Comparison of ENCODE assay signal across 32 cellular contexts in genomic region chr15:85097706-85098105, GRCh38.
DNase-seq lines count a peak whose midpoint lies in the region; ATAC-seq, FAIRE-seq and TF ChIP-seq lines count a peak whose summit lies in the region.
"Had no signal": no experiment of that assay in that cellular context is flagged by ENCODE, and none has a peak within 500 bp of the region (broad histone marks: within the 10 kb centered on the region; RNA-seq: fewer than 3 reads in every experiment).

No MANE protein-coding gene starts in this region.

- peak; percentile 37 for DNase-seq in HCEC 1CT
- DNase-seq in astrocyte (ENCODE audit: low read depth): peak; percentile 56
- peak; percentile 43 for DNase-seq in fibroblast of the aortic adventitia (ENCODE audit: low read depth)
- DNase-seq in small intestine: peak; percentile 71
- DNase-seq in GM19238 (ENCODE audit: insufficient read length, low spot score): no peak
- no peak for DNase-seq in smooth muscle cell (lab: John Stamatoyannopoulos, UW; ENCODE audit: unreplicated experiment)
- DNase-seq in NCI-H526 (lab: John Stamatoyannopoulos, UW): no peak
- DNase-seq: ACHN; activated CD4-positive, alpha-beta T cell treated with anti-CD3 and anti-CD28 coated beads for 36 hours; anterior cingulate cortex; BE2C; CD8-positive, alpha-beta T cell; central memory CD4-positive, alpha-beta T cell; dermis blood vessel endothelial cell; DMS 273 treated with DMSO at 0.1 percent for 48 hours; hypothalamus; left colon; MM.1S; NCI-H2029 treated with DMSO at 0.1 percent for 48 hours; NCI-H2227 treated with DMSO at 0.1 percent for 48 hours; NCI-H69; ovary; PC-9; SIG-M5; stimulated activated naive CD4-positive, alpha-beta T cell had no signal

- H3K27me3 ChIP-seq in astrocyte (ENCODE audit: insufficient read depth, low read length) (no peaks in the 10 kb centered on the region), small intestine (ENCODE audit: control insufficient read depth in 2 of 2, insufficient read depth in 2 of 2, low read length in 2 of 2) (no peaks in the 10 kb centered on the region), smooth muscle cell (ENCODE audit: low read depth) (no peaks in the 10 kb centered on the region)
- H3K27me3 ChIP-seq: BE2C, esophagus muscularis mucosa, gastroesophageal sphincter, ovary had no signal

- no peaks in the 10 kb centered on the region for H3F3A ChIP-seq in smooth muscle cell (ENCODE audit: low read depth)

- H3K79me2 ChIP-seq in astrocyte (ENCODE audit: insufficient read depth, low read length) (no peaks in the 10 kb centered on the region), smooth muscle cell (ENCODE audit: low read depth) (no peaks in the 10 kb centered on the region)

- H3K4me3 Mint-ChIP-seq in astrocyte (ENCODE audit: unreplicated experiment): no peak overlapping the region
- H3K4me3 Mint-ChIP-seq: activated CD4-positive, alpha-beta T cell treated with anti-CD3 and anti-CD28 coated beads for 36 hours; activated naive CD4-positive, alpha-beta T cell treated with anti-CD3 and anti-CD28 coated beads, Interleukin-2, amount 50 U/mL, for 24 hours; CD8-positive, alpha-beta T cell had no signal

- H3K4me1 ChIP-seq in astrocyte (ENCODE audit: insufficient read depth, low read length) (peaks cover 5% of the 10 kb centered on the region), small intestine (ENCODE audit: control insufficient read depth in 2 of 2, insufficient read depth in 1 of 2, low read depth in 1 of 2, low read length in 1 of 2) (peaks cover 0 to 6% of the 10 kb centered on the region in 2 donors), smooth muscle cell (ENCODE audit: low read depth) (no peaks in the 10 kb centered on the region)
- H3K4me1 ChIP-seq: BE2C, esophagus muscularis mucosa, gastroesophageal sphincter had no signal

- TF ChIP-seq CTCF in astrocyte (IDR thresholded peaks at IDR 0.05; ENCODE audit: insufficient read depth, low read depth, low read length): no peak
- TF ChIP-seq CTCF in fibroblast of the aortic adventitia (IDR thresholded peaks at IDR 0.05; ENCODE audit: insufficient read depth, low read length): no peak
- no peak for TF ChIP-seq CTCF in smooth muscle cell (IDR thresholded peaks at IDR 0.05; ENCODE audit: borderline replicate concordance, insufficient read depth, poor library complexity, severe bottlenecking)

- H3K36me3 ChIP-seq in astrocyte (ENCODE audit: insufficient read depth, low read length) (peaks cover 12% of the 10 kb centered on the region), small intestine (ENCODE audit: control insufficient read depth in 2 of 2, insufficient read depth in 2 of 2, low read length in 2 of 2) (peaks cover 2 to 8% of the 10 kb centered on the region in 2 donors), smooth muscle cell (ENCODE audit: low read depth) (no peaks in the 10 kb centered on the region)
- H3K36me3 ChIP-seq: BE2C, ovary had no signal

- peaks cover 8% of the 10 kb centered on the region for H3K4me1 Mint-ChIP-seq in astrocyte (ENCODE audit: low read depth, unreplicated experiment)
- H3K4me1 Mint-ChIP-seq: activated naive CD4-positive, alpha-beta T cell treated with anti-CD3 and anti-CD28 coated beads, Interleukin-2, amount 50 U/mL, for 24 hours had no signal

- peak; percentile 45 for FAIRE-seq in astrocyte (lab: Jason Lieb, UNC)
- no peak for FAIRE-seq in small intestine (lab: Jason Lieb, UNC)
- FAIRE-seq: H54 had no signal

- H3K9ac ChIP-seq in astrocyte (ENCODE audit: low read length): no peak overlapping the region
- H3K9ac ChIP-seq in smooth muscle cell (ENCODE audit: low read depth): no peak overlapping the region
- H3K9ac ChIP-seq: KMS-11 had no signal

- H3K9me3 ChIP-seq in astrocyte (ENCODE audit: insufficient read depth, low read depth, low read length) (no peaks in the 10 kb centered on the region), small intestine (ENCODE audit: control insufficient read depth, low read depth) (no peaks in the 10 kb centered on the region), smooth muscle cell (replicated peaks; ENCODE audit: low read depth) (no peaks in the 10 kb centered on the region)
- H3K9me3 ChIP-seq: BE2C, esophagus muscularis mucosa, gastroesophageal sphincter, ovary had no signal

- ATAC-seq in GM18868 (IDR thresholded peaks at IDR 0.05; ENCODE audit: unreplicated experiment): no peak
- ATAC-seq: activated CD4-positive, alpha-beta T cell treated with anti-CD3 and anti-CD28 coated beads for 36 hours; CD8-positive, alpha-beta T cell; gastroesophageal sphincter; left colon had no signal

- H2AFZ ChIP-seq in astrocyte (ENCODE audit: low read depth, low read length): no peak overlapping the region
- no peak overlapping the region for H2AFZ ChIP-seq in smooth muscle cell (ENCODE audit: low read depth)
- H2AFZ ChIP-seq: PC-9 had no signal

- WGBS in small intestine, 3 donors: 20 to 47% (median 35%) methylated on average over 2 of the region's 2 CpGs
- 86% methylated on average over 2 of the region's 2 CpGs for WGBS in smooth muscle cell (ENCODE audit: low lambda C conversion rate)

- H3K9me3 Mint-ChIP-seq in astrocyte (ENCODE audit: unreplicated experiment): no peaks in the 10 kb centered on the region
- H3K9me3 Mint-ChIP-seq: activated naive CD4-positive, alpha-beta T cell treated with anti-CD3 and anti-CD28 coated beads, Interleukin-2, amount 50 U/mL, for 24 hours; activated T-helper 2 cell treated with anti-CD3 and anti-CD28 coated beads, Interferon-gamma antibody, Interleukin-2, Interleukin-4, amounts not matched to agents 10 μg/mL and 5 μg/mL and 100 μg/mL, durations not matched to agents 14 hours and 24 hours and 36 hours; CD8-positive, alpha-beta T cell had no signal

- H3K4me2 ChIP-seq in astrocyte (ENCODE audit: low read length) (no peak overlapping the region), smooth muscle cell (no peak overlapping the region)
- H3K4me2 ChIP-seq: KMS-11, PC-9 had no signal

- peaks cover 5% of the 10 kb centered on the region for H3K36me3 Mint-ChIP-seq in astrocyte (ENCODE audit: low read depth, unreplicated experiment)

- no peak overlapping the region for H3K27ac ChIP-seq in astrocyte (ENCODE audit: low read depth, low read length)
- H3K27ac ChIP-seq in small intestine (ENCODE audit: low read depth in 1 of 2, low read length in 1 of 2): no peak overlapping the region
- no peak overlapping the region for H3K27ac ChIP-seq in smooth muscle cell (ENCODE audit: low read depth)
- H3K27ac ChIP-seq: esophagus muscularis mucosa, gastroesophageal sphincter, KMS-11, ovary, PC-9 had no signal

- H3K4me3 ChIP-seq in astrocyte (ENCODE audit: insufficient read depth, low read depth, low read length) (no peak overlapping the region), fibroblast of the aortic adventitia (ENCODE audit: low read depth, low read length) (no peak overlapping the region), small intestine (ENCODE audit: low read depth in 1 of 2, low read length in 2 of 2) (no peak overlapping the region), smooth muscle cell (no peak overlapping the region)
- H3K4me3 ChIP-seq: esophagus muscularis mucosa, gastroesophageal sphincter, ovary, PC-9 had no signal

- no peak overlapping the region for H3K27ac Mint-ChIP-seq in astrocyte (ENCODE audit: unreplicated experiment)
- H3K27ac Mint-ChIP-seq: activated CD4-positive, alpha-beta T cell treated with anti-CD3 and anti-CD28 coated beads for 36 hours; activated naive CD4-positive, alpha-beta T cell treated with anti-CD3 and anti-CD28 coated beads, Interleukin-2, amount 50 U/mL, for 24 hours; activated T-helper 2 cell treated with anti-CD3 and anti-CD28 coated beads, Interferon-gamma antibody, Interleukin-2, Interleukin-4, amounts not matched to agents 10 μg/mL and 5 μg/mL and 100 μg/mL, durations not matched to agents 14 hours and 24 hours and 36 hours; CD8-positive, alpha-beta T cell had no signal

- H4K20me1 ChIP-seq in astrocyte (ENCODE audit: insufficient read depth, low read length) (no peaks in the 10 kb centered on the region), smooth muscle cell (ENCODE audit: low read depth) (no peaks in the 10 kb centered on the region)

- H3K27me3 Mint-ChIP-seq in astrocyte (ENCODE audit: low read depth, unreplicated experiment): no peaks in the 10 kb centered on the region
- H3K27me3 Mint-ChIP-seq: activated CD4-positive, alpha-beta T cell treated with anti-CD3 and anti-CD28 coated beads for 36 hours; activated naive CD4-positive, alpha-beta T cell treated with anti-CD3 and anti-CD28 coated beads, Interleukin-2, amount 50 U/mL, for 24 hours had no signal

Comparison
In these comparisons a context has a peak if more than half of its experiments do, and no peak if none do; other contexts are left out.
1. DNase-seq: peak in HCEC 1CT (single experiment), astrocyte (single experiment), fibroblast of the aortic adventitia (single experiment) and small intestine (single experiment); none in GM19238 (single experiment), smooth muscle cell (single experiment) and NCI-H526 (0 of 2).